In genomic region chr1:207261971-207262370, GRCh38 we compare ENCODE assay signal across 1 cellular context.
TF ChIP-seq lines count a peak whose summit lies in the region.

No MANE protein-coding gene starts in this region.

TF ChIP-seq in WTC11, 78 proteins besides CTCF, POLR2A, EP300 and RAD21 (continued from another document):
- TF ChIP-seq, protein P1, sequence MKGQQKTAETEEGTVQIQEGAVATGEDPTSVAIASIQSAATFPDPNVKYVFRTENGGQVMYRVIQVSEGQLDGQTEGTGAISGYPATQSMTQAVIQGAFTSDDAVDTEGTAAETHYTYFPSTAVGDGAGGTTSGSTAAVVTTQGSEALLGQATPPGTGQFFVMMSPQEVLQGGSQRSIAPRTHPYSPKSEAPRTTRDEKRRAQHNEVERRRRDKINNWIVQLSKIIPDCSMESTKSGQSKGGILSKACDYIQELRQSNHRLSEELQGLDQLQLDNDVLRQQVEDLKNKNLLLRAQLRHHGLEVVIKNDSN (CRISPR knock-in tag; IDR thresholded peaks at IDR 0.05), result no peak
- no peak for TF ChIP-seq E2F5 (CRISPR knock-in tag; IDR thresholded peaks at IDR 0.05)
- no peak for TF ChIP-seq NR1H2 (CRISPR knock-in tag; IDR thresholded peaks at IDR 0.05)
- TF ChIP-seq, protein P2, sequence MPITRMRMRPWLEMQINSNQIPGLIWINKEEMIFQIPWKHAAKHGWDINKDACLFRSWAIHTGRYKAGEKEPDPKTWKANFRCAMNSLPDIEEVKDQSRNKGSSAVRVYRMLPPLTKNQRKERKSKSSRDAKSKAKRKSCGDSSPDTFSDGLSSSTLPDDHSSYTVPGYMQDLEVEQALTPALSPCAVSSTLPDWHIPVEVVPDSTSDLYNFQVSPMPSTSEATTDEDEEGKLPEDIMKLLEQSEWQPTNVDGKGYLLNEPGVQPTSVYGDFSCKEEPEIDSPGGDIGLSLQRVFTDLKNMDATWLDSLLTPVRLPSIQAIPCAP (CRISPR knock-in tag; IDR thresholded peaks at IDR 0.05), result no peak
- TF ChIP-seq, protein P3, sequence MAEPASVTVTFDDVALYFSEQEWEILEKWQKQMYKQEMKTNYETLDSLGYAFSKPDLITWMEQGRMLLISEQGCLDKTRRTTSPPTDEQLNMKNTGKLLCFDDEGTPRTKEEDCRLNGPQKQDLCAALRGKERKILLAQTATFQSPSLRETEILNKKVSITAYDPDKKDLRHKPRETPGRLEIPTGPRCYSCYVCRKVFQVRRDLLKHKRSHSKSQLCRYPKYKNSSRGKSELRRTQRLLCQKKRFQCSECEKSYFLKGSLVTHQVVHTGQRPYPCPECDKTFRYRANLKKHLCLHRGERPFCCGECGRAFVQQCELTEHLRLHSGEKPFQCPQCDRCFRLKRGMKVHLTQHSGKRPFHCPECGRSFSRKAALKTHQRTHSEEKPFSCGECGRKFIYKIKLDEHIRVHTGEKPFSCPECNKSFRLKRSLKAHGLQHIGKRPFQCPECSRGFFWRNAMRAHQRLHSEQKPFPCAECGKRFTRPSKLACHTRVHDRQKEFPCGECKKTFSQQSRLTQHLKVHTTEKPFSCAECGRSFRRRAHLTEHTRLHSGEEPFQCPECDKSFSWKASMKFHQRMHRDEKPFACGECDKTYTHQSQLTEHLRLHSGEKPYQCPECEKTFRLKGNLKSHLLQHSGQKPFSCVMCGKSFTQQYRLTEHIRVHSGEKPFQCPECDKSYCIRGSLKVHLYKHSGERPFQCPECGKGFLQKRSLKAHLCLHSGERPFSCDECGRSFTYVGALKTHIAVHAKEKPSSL (CRISPR knock-in tag; conservative IDR thresholded peaks at IDR 0.05), result no peak
- no peak for TF ChIP-seq ZNF317 (CRISPR knock-in tag; IDR thresholded peaks at IDR 0.05; ENCODE audit: borderline replicate concordance, low read depth)
- no peak for TF ChIP-seq TP53 (CRISPR knock-in tag; IDR thresholded peaks at IDR 0.05)
- no peak for TF ChIP-seq ZNF219 (CRISPR knock-in tag; IDR thresholded peaks at IDR 0.05; ENCODE audit: borderline replicate concordance)
- no peak for TF ChIP-seq JUN (CRISPR knock-in tag; IDR thresholded peaks at IDR 0.05)
- TF ChIP-seq FOXJ3 (CRISPR knock-in tag; IDR thresholded peaks at IDR 0.05; ENCODE audit: borderline replicate concordance), result no peak
- no peak for TF ChIP-seq ZNF121 (CRISPR knock-in tag; IDR thresholded peaks at IDR 0.05)
- TF ChIP-seq PRRX2 (CRISPR knock-in tag; IDR thresholded peaks at IDR 0.05), result no peak
- TF ChIP-seq SOX15 (CRISPR knock-in tag; IDR thresholded peaks at IDR 0.05), result no peak
- TF ChIP-seq USF2 (CRISPR knock-in tag; IDR thresholded peaks at IDR 0.05), result no peak
TF ChIP-seq in WTC11: peak in this region for 0.
